In the genomic region with DNA sequence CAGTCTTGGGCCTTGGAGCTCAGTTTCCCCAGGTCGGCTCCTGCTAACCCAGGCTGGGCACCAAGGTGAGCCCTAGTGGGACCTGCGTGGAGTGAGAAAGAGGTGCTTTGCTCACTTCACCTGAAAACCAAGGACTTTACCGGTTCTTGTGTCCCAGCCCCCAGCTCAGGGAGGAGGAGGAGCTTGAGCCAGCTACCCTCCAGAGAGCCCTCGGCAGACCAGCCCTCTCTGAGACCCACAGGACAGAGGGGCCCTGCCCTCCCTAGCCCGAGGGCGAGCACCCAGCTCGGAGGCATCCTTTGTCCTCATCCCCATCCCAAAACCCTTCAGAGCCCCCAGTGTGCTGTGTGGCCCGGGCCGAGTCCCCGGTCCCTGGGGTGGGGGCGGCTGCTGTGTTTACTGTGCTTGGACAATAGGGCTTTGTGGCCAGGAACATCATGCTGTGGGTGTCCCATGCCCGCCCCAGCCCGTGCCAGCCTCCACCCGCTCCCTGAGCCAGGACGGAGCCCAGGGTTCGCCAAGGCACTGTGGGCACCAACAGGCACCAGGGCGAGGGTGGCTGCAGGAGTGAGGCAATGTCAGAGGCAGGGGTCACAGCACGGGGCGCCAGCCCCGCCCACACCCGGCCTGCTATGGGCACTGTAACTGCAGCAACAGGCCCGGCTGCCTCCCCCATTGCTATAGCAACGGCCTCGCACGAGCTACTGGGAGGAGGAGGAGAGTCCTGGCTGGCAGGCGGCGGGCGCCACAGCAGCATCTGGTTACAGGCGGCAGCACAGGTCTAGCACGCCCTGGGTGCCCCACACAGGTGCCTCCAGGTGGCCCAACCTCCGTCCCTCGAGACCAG, we compare ENCODE assay signal across 8 cellular contexts. TPM values are rescaled to one million over a fixed set of nuclear protein-coding genes. Genes with fewer than 3 reads are reported as not detected.
DNase-seq lines count a peak whose midpoint lies in the region; ATAC-seq and TF ChIP-seq lines count a peak whose summit lies in the region.

No MANE protein-coding gene starts in this region.

- H4K8ac ChIP-seq in mesenchymal stem cell (ENCODE audit: low read length), result no peak overlapping the region

- no peak overlapping the region for H2BK120ac ChIP-seq in mesenchymal stem cell (ENCODE audit: low read depth, low read length)

- intact Hi-C loops in natural killer cell (cut with micrococcal nuclease) (no loop called here), vagina (cut with DNase I) (loop anchor here (5.0 kb wide), 1 partner anchor 83 kb away; a partner anchor contains a TSS), heart left ventricle (cut with DNase I) (loop anchor here in 3 of 10 donors (5.0 to 10.0 kb wide), 3 partner anchors 33 to 141 kb away; a partner anchor contains a TSS)

- H3K36me3 ChIP-seq in mesenchymal stem cell (ENCODE audit: control insufficient read depth in 1 of 2, insufficient read depth in 2 of 2, low read depth in 1 of 2, low read length in 2 of 2), result peaks cover 0 to 12% of the 10 kb centered on the region in 2 experiments
- H3K36me3 ChIP-seq in vagina, result no peaks in the 10 kb centered on the region
- peaks cover 0 to 13% (median 0%) of the 10 kb centered on the region in 9 donors for H3K36me3 ChIP-seq in heart left ventricle

- peaks cover 40% of the 10 kb centered on the region for H3K4me1 ChIP-seq in mesenchymal stem cell (ENCODE audit: control insufficient read depth, insufficient read depth, low read depth, low read length)
- peaks cover 40% of the 10 kb centered on the region for H3K4me1 ChIP-seq in vagina
- peaks cover 5 to 34% (median 25%) of the 10 kb centered on the region in 12 donors for H3K4me1 ChIP-seq in heart left ventricle

- H3K4me3 Mint-ChIP-seq in natural killer cell, result peak overlapping the region; percentile 13
- H3K4me3 Mint-ChIP-seq in natural killer cell treated with Interleukin-12 subunit alpha and Interleukin-12 subunit beta and Interleukin-15 and Interleukin-18, amount 100 ng/mL, for 72 hours, result no peak overlapping the region

- no peak overlapping the region for H3K18ac ChIP-seq in mesenchymal stem cell (ENCODE audit: low read depth in 1 of 2, low read length in 2 of 2)

- H3K4me3 ChIP-seq in mesenchymal stem cell (ENCODE audit: insufficient read depth in 1 of 2, low read depth in 1 of 2, low read length in 2 of 2) (no peak overlapping the region), vagina (no peak overlapping the region), heart left ventricle (no peak overlapping the region)

- H2AFZ ChIP-seq in mesenchymal stem cell (ENCODE audit: low read depth, low read length), result no peak overlapping the region

- no peak overlapping the region for H2BK5ac ChIP-seq in mesenchymal stem cell (ENCODE audit: low read depth, low read length, poor library complexity, severe bottlenecking)

- no peak overlapping the region for H3K4me2 ChIP-seq in mesenchymal stem cell (ENCODE audit: low read length, poor library complexity, severe bottlenecking)

- DNase-seq in natural killer cell (no peak), kidney tubule cell (ENCODE audit: low spot score) (peak; percentile 74), mesenchymal stem cell (no peak), vagina (ENCODE audit: extremely low spot score in 2 of 2) (no peak), heart left ventricle (no peak)
- no peak for DNase-seq in natural killer cell treated with Interleukin-12 subunit alpha and Interleukin-12 subunit beta and Interleukin-15 and Interleukin-18, amount 100 ng/mL, for 72 hours (ENCODE audit: low spot score)

- ATAC-seq in natural killer cell (no peak), heart left ventricle (no peak), GM18868 (IDR thresholded peaks at IDR 0.05; ENCODE audit: unreplicated experiment) (no peak)
- no peak for ATAC-seq in natural killer cell treated with Interleukin-12 subunit alpha and Interleukin-12 subunit beta and Interleukin-15 and Interleukin-18, amount 100 ng/mL, for 72 hours

- 86% methylated on average over 25 of the region's 32 CpGs for WGBS in mesenchymal stem cell
- WGBS in heart left ventricle, 4 donors, result 80 to 98% (median 90%) methylated on average over 14 to 32 of the region's 32 CpGs

- no peaks in the 10 kb centered on the region for H3K36me3 Mint-ChIP-seq in natural killer cell
- H3K36me3 Mint-ChIP-seq in natural killer cell treated with Interleukin-12 subunit alpha and Interleukin-12 subunit beta and Interleukin-15 and Interleukin-18, amount 100 ng/mL, for 72 hours, result no peaks in the 10 kb centered on the region

- H3K27ac ChIP-seq in mesenchymal stem cell (ENCODE audit: low read length, poor library complexity, severe bottlenecking), result no peak overlapping the region
- no peak overlapping the region for H3K27ac ChIP-seq in vagina
- peak overlapping the region in 1 of 12 donors; percentile 31 for H3K27ac ChIP-seq in heart left ventricle

- H3K27me3 ChIP-seq in mesenchymal stem cell (ENCODE audit: control insufficient read depth in 1 of 2, insufficient read depth in 1 of 2, low read length in 2 of 2) (peaks cover 0 to 4% of the 10 kb centered on the region in 2 experiments), vagina (no peaks in the 10 kb centered on the region), heart left ventricle (no peaks in the 10 kb centered on the region)

- no peak overlapping the region for H2BK12ac ChIP-seq in mesenchymal stem cell (ENCODE audit: low read length in 2 of 2)

- H3K14ac ChIP-seq in mesenchymal stem cell (ENCODE audit: low read length in 2 of 2), result no peak overlapping the region

- H3K9ac ChIP-seq in mesenchymal stem cell (ENCODE audit: low read length), result no peak overlapping the region

- H3K9me3 Mint-ChIP-seq in natural killer cell, result no peaks in the 10 kb centered on the region
- H3K9me3 Mint-ChIP-seq in natural killer cell treated with Interleukin-12 subunit alpha and Interleukin-12 subunit beta and Interleukin-15 and Interleukin-18, amount 100 ng/mL, for 72 hours, result no peaks in the 10 kb centered on the region

- no peak overlapping the region for H3K27ac Mint-ChIP-seq in natural killer cell
- no peak overlapping the region for H3K27ac Mint-ChIP-seq in natural killer cell treated with Interleukin-12 subunit alpha and Interleukin-12 subunit beta and Interleukin-15 and Interleukin-18, amount 100 ng/mL, for 72 hours

- no peak overlapping the region for H2BK15ac ChIP-seq in mesenchymal stem cell (ENCODE audit: low read depth, poor library complexity, severe bottlenecking)

- H3K23ac ChIP-seq in mesenchymal stem cell (ENCODE audit: low read length in 2 of 2), result no peak overlapping the region

- 0 out of 2 replicates have a peak, but pooled peaks have one; percentile 26 for TF ChIP-seq POLR2A in Raji (IDR thresholded peaks at IDR 0.05; ENCODE audit: insufficient read depth, low read depth, low read length)
- TF ChIP-seq POLR2A in vagina (IDR thresholded peaks at IDR 0.05), result no peak
- no peak for TF ChIP-seq POLR2A in heart left ventricle (IDR thresholded peaks at IDR 0.05)

- H3K9me3 ChIP-seq in mesenchymal stem cell (ENCODE audit: control insufficient read depth, low read length) (no peaks in the 10 kb centered on the region), vagina (no peaks in the 10 kb centered on the region), heart left ventricle (no peaks in the 10 kb centered on the region)

- TF ChIP-seq CTCF in natural killer cell (IDR thresholded peaks at IDR 0.05) (no peak), vagina (IDR thresholded peaks at IDR 0.05) (no peak), heart left ventricle (IDR thresholded peaks at IDR 0.05) (no peak)

- H3K4ac ChIP-seq in mesenchymal stem cell (ENCODE audit: low read depth in 1 of 2, low read length in 2 of 2), result no peak overlapping the region

- H3K79me1 ChIP-seq in mesenchymal stem cell (replicated peaks; ENCODE audit: low read length, poor library complexity, severe bottlenecking), result no peaks in the 10 kb centered on the region

- H4K91ac ChIP-seq in mesenchymal stem cell (ENCODE audit: low read length), result no peak overlapping the region

- H3K27me3 Mint-ChIP-seq in natural killer cell (ENCODE audit: low read depth in 2 of 2), result no peaks in the 10 kb centered on the region
- H3K27me3 Mint-ChIP-seq in natural killer cell treated with Interleukin-12 subunit alpha and Interleukin-12 subunit beta and Interleukin-15 and Interleukin-18, amount 100 ng/mL, for 72 hours, result no peaks in the 10 kb centered on the region

- peaks cover 16 to 50% of the 10 kb centered on the region in 2 donors for H3K4me1 Mint-ChIP-seq in natural killer cell
- peaks cover 10 to 24% of the 10 kb centered on the region in 2 donors for H3K4me1 Mint-ChIP-seq in natural killer cell treated with Interleukin-12 subunit alpha and Interleukin-12 subunit beta and Interleukin-15 and Interleukin-18, amount 100 ng/mL, for 72 hours (ENCODE audit: low read depth in 2 of 2)

- H2AK5ac ChIP-seq in mesenchymal stem cell (ENCODE audit: low read length, severe bottlenecking), result no peak overlapping the region

RNA-seq across cellular contexts. Expression of a gene that starts 2.7 kb away (rescaled TPM):
- 100 to 1,000 TPM; 356 to 416 (median 357) TPM for total RNA-seq in natural killer cell
- 100 to 1,000 TPM in 1 of 2 donors, 10 to 100 TPM in 1; 77.6 to 109 TPM for total RNA-seq in natural killer cell treated with Interleukin-12 subunit alpha and Interleukin-12 subunit beta and Interleukin-15 and Interleukin-18, amount 100 ng/mL, for 72 hours
- 20.0 TPM for polyA plus RNA-seq in mesenchymal stem cell (2013, experiment 1 of 2)
- polyA plus RNA-seq in mesenchymal stem cell (2013, experiment 2 of 2), result 17.9 TPM
- total RNA-seq in vagina, result 44.0 TPM
- 10 to 100 TPM; 19.1 to 44.3 (median 33.4) TPM for total RNA-seq in heart left ventricle
- 10 to 100 TPM; 13.1 to 30.6 TPM for polyA plus RNA-seq in heart left ventricle

RNA-seq across cellular contexts. Expression of a gene that starts 6.5 kb away (rescaled TPM):
- total RNA-seq in natural killer cell (1 to 10 TPM in 2 of 3 donors, under 1 TPM in 1; 0.99 to 5.1 (median 3.9) TPM), vagina (not detected), heart left ventricle (under 1 TPM in 2 of 9 donors, not detected in 7; 0.15 to 0.48 TPM)
- total RNA-seq in natural killer cell treated with Interleukin-12 subunit alpha and Interleukin-12 subunit beta and Interleukin-15 and Interleukin-18, amount 100 ng/mL, for 72 hours, result 10 to 100 TPM; 10.0 to 17.8 TPM
- polyA plus RNA-seq in mesenchymal stem cell (2013, experiment 1 of 2), result not detected
- polyA plus RNA-seq in mesenchymal stem cell (2013, experiment 2 of 2), result not detected
- under 1 TPM in 1 of 2 donors, not detected in 1; 0.17 TPM for polyA plus RNA-seq in heart left ventricle

RNA-seq across cellular contexts. Expression of a gene that starts 20.6 kb away (rescaled TPM):
- 1 to 10 TPM in 2 of 3 donors, under 1 TPM in 1; 0.87 to 5.6 (median 3.4) TPM for total RNA-seq in natural killer cell
- total RNA-seq in natural killer cell treated with Interleukin-12 subunit alpha and Interleukin-12 subunit beta and Interleukin-15 and Interleukin-18, amount 100 ng/mL, for 72 hours, result 10 to 100 TPM; 11.2 to 41.7 TPM
- 27.3 TPM for polyA plus RNA-seq in mesenchymal stem cell (2013, experiment 1 of 2)
- 25.4 TPM for polyA plus RNA-seq in mesenchymal stem cell (2013, experiment 2 of 2)
- 67.5 TPM for total RNA-seq in vagina
- total RNA-seq in heart left ventricle, result 100 to 1,000 TPM in 1 of 9 donors, 10 to 100 TPM in 8; 45.1 to 114 (median 55.1) TPM
- polyA plus RNA-seq in heart left ventricle, result 10 to 100 TPM; 38.4 to 71.7 TPM

RNA-seq across cellular contexts. Expression of a gene that starts 28.5 kb away (rescaled TPM):
- not detected for total RNA-seq in natural killer cell
- not detected for total RNA-seq in natural killer cell treated with Interleukin-12 subunit alpha and Interleukin-12 subunit beta and Interleukin-15 and Interleukin-18, amount 100 ng/mL, for 72 hours
- not detected for polyA plus RNA-seq in mesenchymal stem cell (2013, experiment 1 of 2)
- not detected for polyA plus RNA-seq in mesenchymal stem cell (2013, experiment 2 of 2)
- total RNA-seq in vagina, result 4.9 TPM
- 1 to 10 TPM in 8 of 9 donors, under 1 TPM in 1; 0.85 to 2.9 (median 1.2) TPM for total RNA-seq in heart left ventricle
- 1 to 10 TPM in 1 of 2 donors, under 1 TPM in 1; 0.50 to 1.2 TPM for polyA plus RNA-seq in heart left ventricle

RNA-seq across cellular contexts. Expression of a gene that starts 29.0 kb away (rescaled TPM):
- total RNA-seq in natural killer cell (100 to 1,000 TPM; 144 to 286 (median 161) TPM), vagina (23.6 TPM), heart left ventricle (10 to 100 TPM in 1 of 9 donors, 1 to 10 TPM in 8; 1.5 to 16.7 (median 5.0) TPM)
- total RNA-seq in natural killer cell treated with Interleukin-12 subunit alpha and Interleukin-12 subunit beta and Interleukin-15 and Interleukin-18, amount 100 ng/mL, for 72 hours, result 10 to 100 TPM in 1 of 2 donors, 1 to 10 TPM in 1; 4.3 to 38.2 TPM
- polyA plus RNA-seq in mesenchymal stem cell (2013, experiment 1 of 2), result 4.4 TPM
- polyA plus RNA-seq in mesenchymal stem cell (2013, experiment 2 of 2), result 4.3 TPM
- polyA plus RNA-seq in heart left ventricle, result 10 to 100 TPM in 1 of 2 donors, 1 to 10 TPM in 1; 3.9 to 11.3 TPM
